12 cellular contexts compared by ENCODE assay signal in genomic region chr5:40687316-40687715, GRCh38. TPM values are rescaled to one million over a fixed set of nuclear protein-coding genes. Genes with fewer than 3 reads are reported as not detected.
A peak's percentile ranks its signal among the peaks of the same experiment; 100 is the strongest.
DNase-seq lines count a peak whose midpoint lies in the region; ATAC-seq and TF ChIP-seq lines count a peak whose summit lies in the region.
"Had no signal": no experiment of that assay in that cellular context is flagged by ENCODE, and none has a peak within 500 bp of the region (broad histone marks: within the 10 kb centered on the region; RNA-seq: fewer than 3 reads in every experiment).

No MANE protein-coding gene starts in this region.

- H3K27ac ChIP-seq in heart right ventricle (peak overlapping the region in 9 of 10 donors; percentile 15 to 96 (median 59)), vagina (peak overlapping the region; percentile 52)
- H3K27ac ChIP-seq in naive thymus-derived CD4-positive, alpha-beta T cell (ENCODE audit: low read depth, low read length), result peak overlapping the region; percentile 60
- H3K27ac ChIP-seq: parathyroid adenoma had no signal

- intact Hi-C loops in heart right ventricle (cut with DNase I), result loop anchor here (5.0 to 10.0 kb wide), 16 partner anchors 180 to 1113 kb away; no protein-coding TSS in a partner anchor
- intact Hi-C loops in left cardiac atrium (cut with DNase I), result loop anchor here (2.0 to 10.0 kb wide), 4 partner anchors 733 to 1110 kb away; no protein-coding TSS in a partner anchor
- intact Hi-C loops in naive thymus-derived CD4-positive, alpha-beta T cell (cut with micrococcal nuclease), result loop anchor here (1.0 to 10.0 kb wide), 3 partner anchors 277 to 1513 kb away; partner anchors contain the start of gene OXCT1 (in 1 of the 2)
- intact Hi-C loops in vagina (cut with DNase I), result loop anchor here (5.0 to 10.0 kb wide), 3 partner anchors 740 to 1103 kb away; no protein-coding TSS in a partner anchor

- peaks cover 100% of the 10 kb centered on the region for H3K36me3 Mint-ChIP-seq in activated T-helper 17 cell treated with anti-CD3 and anti-CD28 coated beads, Interleukin-2, amount 50 U/mL, for 72 hours (ENCODE audit: low read depth)
- H3K36me3 Mint-ChIP-seq in naive thymus-derived CD4-positive, alpha-beta T cell, result peaks cover 12 to 73% (median 18%) of the 10 kb centered on the region in 5 donors
- no peaks in the 10 kb centered on the region for H3K36me3 Mint-ChIP-seq in WTC11

- H3K27ac Mint-ChIP-seq in activated T-helper 17 cell treated with anti-CD3 and anti-CD28 coated beads, Interleukin-2, amount 50 U/mL, for 72 hours, result peak overlapping the region; percentile 98
- H3K27ac Mint-ChIP-seq in naive thymus-derived CD4-positive, alpha-beta T cell, result peak overlapping the region; percentile 87 to 98 (median 96)
- H3K27ac Mint-ChIP-seq in WTC11, result no peak overlapping the region

- H3K4me3 ChIP-seq in heart right ventricle, result peak overlapping the region in 8 of 10 donors; percentile 16 to 98 (median 91)
- H3K4me3 ChIP-seq in naive thymus-derived CD4-positive, alpha-beta T cell (ENCODE audit: low read length), result peak overlapping the region; percentile 38
- no peak overlapping the region for H3K4me3 ChIP-seq in vagina

- POLR2A ChIA-PET in naive thymus-derived CD4-positive, alpha-beta T cell (lab: Charles Lee), result interaction anchor here (0.7 to 1.6 kb wide), 3 partner anchors 13 to 176 kb away, joined by 4 to 5 read pairs (median 4); no protein-coding TSS in a partner anchor
- POLR2A ChIA-PET in WTC11 (lab: Charles Lee), result no interaction called here

- CTCF ChIA-PET in naive thymus-derived CD4-positive, alpha-beta T cell (lab: Charles Lee), result interaction anchor here (2.2 kb wide), 1 partner anchor 738 kb away, joined by 10 read pairs; no protein-coding TSS in a partner anchor
- CTCF ChIA-PET in WTC11 (lab: Charles Lee), result no interaction called here

- peaks cover 0 to 55% (median 5%) of the 10 kb centered on the region in 9 donors for H3K36me3 ChIP-seq in heart right ventricle
- H3K36me3 ChIP-seq in naive thymus-derived CD4-positive, alpha-beta T cell (ENCODE audit: control insufficient read depth in 2 of 3, insufficient read depth in 3 of 3, low read length in 3 of 3), result peaks cover 0 to 12% (median 6%) of the 10 kb centered on the region in 3 experiments
- H3K36me3 ChIP-seq in vagina, result no peaks in the 10 kb centered on the region

- peaks cover 46% of the 10 kb centered on the region for H3K4me1 Mint-ChIP-seq in activated T-helper 17 cell treated with anti-CD3 and anti-CD28 coated beads, Interleukin-2, amount 50 U/mL, for 72 hours
- H3K4me1 Mint-ChIP-seq in naive thymus-derived CD4-positive, alpha-beta T cell, result peaks cover 60 to 92% (median 83%) of the 10 kb centered on the region in 7 donors
- H3K4me1 Mint-ChIP-seq in WTC11, result peaks cover 1% of the 10 kb centered on the region

- TF ChIP-seq CTCF in heart right ventricle (IDR thresholded peaks at IDR 0.05), result no peak
- TF ChIP-seq CTCF in vagina (IDR thresholded peaks at IDR 0.05), result no peak
- no peak for TF ChIP-seq CTCF in WTC11 (IDR thresholded peaks at IDR 0.05)

- ATAC-seq in heart right ventricle, result peak in 1 of 8 donors; percentile 40
- ATAC-seq in left cardiac atrium, result no peak
- peak; percentile 46 for ATAC-seq in activated T-helper 17 cell treated with anti-CD3 and anti-CD28 coated beads, Interleukin-2, amount 50 U/mL, for 72 hours (replicated peaks)
- no peak for ATAC-seq in naive thymus-derived CD4-positive, alpha-beta T cell
- ATAC-seq in WTC11, result no peak

- H3K27me3 ChIP-seq in heart right ventricle, result peaks cover 0 to 5% (median 0%) of the 10 kb centered on the region in 7 donors
- no peaks in the 10 kb centered on the region for H3K27me3 ChIP-seq in naive thymus-derived CD4-positive, alpha-beta T cell (ENCODE audit: control insufficient read depth in 2 of 2, insufficient read depth in 2 of 2, low read length in 2 of 2)
- no peaks in the 10 kb centered on the region for H3K27me3 ChIP-seq in vagina

- no peaks in the 10 kb centered on the region for H3K27me3 Mint-ChIP-seq in activated T-helper 17 cell treated with anti-CD3 and anti-CD28 coated beads, Interleukin-2, amount 50 U/mL, for 72 hours
- H3K27me3 Mint-ChIP-seq in naive thymus-derived CD4-positive, alpha-beta T cell, result no peaks in the 10 kb centered on the region
- H3K27me3 Mint-ChIP-seq in WTC11 (ENCODE audit: low read depth), result peaks cover 27% of the 10 kb centered on the region

- H3K4me3 Mint-ChIP-seq in activated T-helper 17 cell treated with anti-CD3 and anti-CD28 coated beads, Interleukin-2, amount 50 U/mL, for 72 hours, result peak overlapping the region; percentile 92
- H3K4me3 Mint-ChIP-seq in naive thymus-derived CD4-positive, alpha-beta T cell, result peak overlapping the region; percentile 81 to 100 (median 95)
- no peak overlapping the region for H3K4me3 Mint-ChIP-seq in WTC11

- whole genome bisulfite sequencing in heart right ventricle, 2 donors, result 49 to 63% methylated on average over 7 of the region's 7 CpGs

- H3K9me3 Mint-ChIP-seq in activated T-helper 17 cell treated with anti-CD3 and anti-CD28 coated beads, Interleukin-2, amount 50 U/mL, for 72 hours, result no peaks in the 10 kb centered on the region
- H3K9me3 Mint-ChIP-seq in naive thymus-derived CD4-positive, alpha-beta T cell, result no peaks in the 10 kb centered on the region
- no peaks in the 10 kb centered on the region for H3K9me3 Mint-ChIP-seq in WTC11

- H3K9me3 ChIP-seq in heart right ventricle, result no peaks in the 10 kb centered on the region
- H3K9me3 ChIP-seq in naive thymus-derived CD4-positive, alpha-beta T cell (ENCODE audit: control insufficient read depth in 2 of 3, low read length in 3 of 3), result no peaks in the 10 kb centered on the region
- H3K9me3 ChIP-seq in vagina, result no peaks in the 10 kb centered on the region

- DNase-seq in heart right ventricle (no peak), left cardiac atrium (no peak), vagina (ENCODE audit: extremely low spot score in 2 of 2) (no peak), NCI-H1092 treated with DMSO at 0.1 percent for 48 hours (lab: John Stamatoyannopoulos, UW) (no peak), SKM-1 (lab: John Stamatoyannopoulos, UW; ENCODE audit: unreplicated experiment) (no peak), WTC11 (ENCODE audit: low spot score) (no peak)
- peak in 4 of 9 donors; percentile 37 to 48 (median 47) for DNase-seq in naive thymus-derived CD4-positive, alpha-beta T cell
- DNase-seq: erythroblast; NCI-H1048; NK-92 treated with Interleukin-12 subunit alpha and Interleukin-12 subunit beta, amount 100 ng/mL, for 24 hours had no signal

- H3K4me1 ChIP-seq in heart right ventricle (peaks cover 0 to 77% (median 45%) of the 10 kb centered on the region in 9 donors), vagina (peaks cover 21% of the 10 kb centered on the region)
- H3K4me1 ChIP-seq in naive thymus-derived CD4-positive, alpha-beta T cell (ENCODE audit: control insufficient read depth in 2 of 2, insufficient read depth in 2 of 2, low read length in 2 of 2), result peaks cover 29 to 32% of the 10 kb centered on the region in 2 donors
- H3K4me1 ChIP-seq: parathyroid adenoma had no signal

- TF ChIP-seq POLR2A in vagina (IDR thresholded peaks at IDR 0.05), result no peak

TF ChIP-seq in WTC11, 78 proteins besides CTCF, POLR2A, EP300 and RAD21:
- TF ChIP-seq ZSCAN18 (CRISPR knock-in tag; IDR thresholded peaks at IDR 0.05) (no peak), USF1 (CRISPR knock-in tag; IDR thresholded peaks at IDR 0.05) (no peak), TEAD4 (CRISPR knock-in tag; IDR thresholded peaks at IDR 0.05) (no peak)
TF ChIP-seq in WTC11: peak in this region for 0.

RNA-seq across cellular contexts. Expression of gene PTGER4, which starts 7.6 kb away (rescaled TPM):
- total RNA-seq in heart right ventricle (10 to 100 TPM in 3 of 10 donors, 1 to 10 TPM in 7; 2.0 to 20.3 (median 7.7) TPM), left cardiac atrium (1 to 10 TPM; 6.0 to 7.4 TPM), vagina (19.4 TPM), WTC11 (2021) (0.92 to 3.1 TPM (median 0.96 TPM) in 3 replicates)
- 1 to 10 TPM; 2.6 to 3.0 TPM for polyA plus RNA-seq in heart right ventricle
- 100 to 1,000 TPM in 1 of 2 donors, 10 to 100 TPM in 1; 42.6 to 100 TPM for total RNA-seq in activated T-helper 17 cell treated with anti-CD3 and anti-CD28 coated beads, Interleukin-2, amount 50 U/mL, for 72 hours
- 100 to 1,000 TPM in 2 of 5 experiments, 10 to 100 TPM in 3; 39.6 to 422 (median 76.3) TPM for total RNA-seq in naive thymus-derived CD4-positive, alpha-beta T cell
- 10 to 100 TPM; 38.5 to 56.0 TPM for polyA plus RNA-seq in naive thymus-derived CD4-positive, alpha-beta T cell

Comparison
In these comparisons a context has a peak if more than half of its experiments do, and no peak if none do; other contexts are left out.
1. H3K4me3 ChIP-seq: peak in heart right ventricle (8 of 10) and naive thymus-derived CD4-positive, alpha-beta T cell (single experiment); none in vagina (0 of 2).
2. Peak in every context shown above with its lines, with median percentiles within 50 percentile points of each other: H3K27ac ChIP-seq.